ENCODE assay signal across 11 cellular contexts in the genomic region with DNA sequence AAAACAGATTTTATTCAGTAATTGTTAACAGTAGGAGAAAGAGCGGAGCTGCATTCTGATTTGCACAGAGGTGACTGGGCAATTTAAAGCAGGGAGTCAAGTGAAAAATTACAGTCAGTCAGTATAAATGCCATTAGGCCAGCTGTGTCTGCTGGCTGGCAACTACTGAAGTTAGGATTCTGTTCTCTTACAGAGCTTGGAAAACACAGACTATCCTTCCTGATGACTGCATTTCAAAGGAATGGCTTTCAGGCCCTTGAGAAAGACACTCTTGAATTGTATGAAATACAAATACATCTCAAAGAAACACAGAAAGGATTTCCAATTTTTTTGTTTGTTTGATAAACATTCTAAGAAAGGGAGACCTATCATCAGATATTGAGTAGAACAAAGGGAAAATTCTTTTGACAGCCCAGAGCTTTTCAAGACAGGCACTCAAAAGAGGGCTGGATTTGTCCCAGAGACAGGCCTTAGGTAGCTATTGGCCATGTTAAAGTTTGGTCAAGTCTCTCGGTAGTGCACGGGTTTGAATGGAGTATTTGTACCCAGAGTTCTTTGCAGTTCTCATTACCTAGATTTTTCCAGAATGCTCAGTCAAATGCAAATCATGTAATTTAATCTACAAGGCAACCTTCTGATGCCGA.
DNase-seq lines count a peak whose midpoint lies in the region; ATAC-seq and TF ChIP-seq lines count a peak whose summit lies in the region.
"Had no signal": no experiment of that assay in that cellular context is flagged by ENCODE, and none has a peak within 500 bp of the region (broad histone marks: within the 10 kb centered on the region; RNA-seq: fewer than 3 reads in every experiment).

No MANE protein-coding gene starts in this region.

- H3K4me3 Mint-ChIP-seq in nephron progenitor cell, result no peak overlapping the region
- no peak overlapping the region for H3K4me3 Mint-ChIP-seq in activated T-cell treated with anti-CD3 and anti-CD28 coated beads, Interleukin-2, amount 50 U/mL, for 4 hours
- H3K4me3 Mint-ChIP-seq: activated T-helper 17 cell treated with anti-CD3 and anti-CD28 coated beads, Interleukin-2, amount 50 U/mL, for 72 hours; CD8-positive, alpha-beta memory T cell had no signal

- peaks cover 5% of the 10 kb centered on the region for H3K4me1 Mint-ChIP-seq in nephron progenitor cell
- H3K4me1 Mint-ChIP-seq in activated T-cell treated with anti-CD3 and anti-CD28 coated beads, Interleukin-2, amount 50 U/mL, for 4 hours (ENCODE audit: low read depth), result no peaks in the 10 kb centered on the region
- H3K4me1 Mint-ChIP-seq: activated T-helper 17 cell treated with anti-CD3 and anti-CD28 coated beads, Interleukin-2, amount 50 U/mL, for 72 hours had no signal

- H3K9me3 Mint-ChIP-seq in nephron progenitor cell, result peaks cover 3% of the 10 kb centered on the region
- no peaks in the 10 kb centered on the region for H3K9me3 Mint-ChIP-seq in activated T-cell treated with anti-CD3 and anti-CD28 coated beads, Interleukin-2, amount 50 U/mL, for 4 hours
- H3K9me3 Mint-ChIP-seq: activated T-helper 17 cell treated with anti-CD3 and anti-CD28 coated beads, Interleukin-2, amount 50 U/mL, for 72 hours had no signal

- no peaks in the 10 kb centered on the region for H3K36me3 Mint-ChIP-seq in nephron progenitor cell (ENCODE audit: low read depth)
- no peaks in the 10 kb centered on the region for H3K36me3 Mint-ChIP-seq in activated T-cell treated with anti-CD3 and anti-CD28 coated beads, Interleukin-2, amount 50 U/mL, for 4 hours (ENCODE audit: insufficient read depth)
- H3K36me3 Mint-ChIP-seq: CD8-positive, alpha-beta memory T cell had no signal

- ATAC-seq in activated T-cell treated with anti-CD3 and anti-CD28 coated beads, Interleukin-2, amount 50 U/mL, for 4 hours, result no peak
- ATAC-seq in omental fat pad (ENCODE audit: low FRiP score), result no peak
- ATAC-seq: activated T-helper 17 cell treated with anti-CD3 and anti-CD28 coated beads, Interleukin-2, amount 50 U/mL, for 72 hours had no signal

- TF ChIP-seq CTCF in nephron progenitor cell (IDR thresholded peaks at IDR 0.05), result no peak
- TF ChIP-seq CTCF in RWPE1 (conservative IDR thresholded peaks at IDR 0.05; ENCODE audit: low read depth), result no peak
- no peak for TF ChIP-seq CTCF in omental fat pad (IDR thresholded peaks at IDR 0.05)

- CTCF ChIA-PET in RWPE1 (lab: Yijun Ruan, JAX), result interaction anchor here (0.6 kb wide), 1 partner anchor 8 kb away, joined by 4 read pairs; no protein-coding TSS in a partner anchor

- H3K27me3 Mint-ChIP-seq in nephron progenitor cell (ENCODE audit: low read depth, poor library complexity), result no peaks in the 10 kb centered on the region
- peaks cover 2% of the 10 kb centered on the region for H3K27me3 Mint-ChIP-seq in activated T-cell treated with anti-CD3 and anti-CD28 coated beads, Interleukin-2, amount 50 U/mL, for 4 hours (ENCODE audit: low read depth)

- peak; percentile 62 for DNase-seq in AG20443 (ENCODE audit: low spot score)
- DNase-seq in M059J (ENCODE audit: low read depth), result peak; percentile 92
- DNase-seq in fibroblast of gingiva (ENCODE audit: low read depth), result peak; percentile 77
- DNase-seq in nephron progenitor cell, result no peak
- no peak for DNase-seq in RWPE1 (ENCODE audit: low spot score)
- DNase-seq in NCI-H1105 (lab: John Stamatoyannopoulos, UW), result no peak
- no peak for DNase-seq in activated T-cell treated with anti-CD3 and anti-CD28 coated beads, Interleukin-2, amount 50 U/mL, for 4 hours
- no peak for DNase-seq in omental fat pad (ENCODE audit: low spot score)
- DNase-seq: CD8-positive, alpha-beta memory T cell; NCI-H524 treated with DMSO at 0.1 percent for 48 hours had no signal

- POLR2A ChIA-PET in RWPE1 (lab: Yijun Ruan, JAX; ENCODE audit: low non-redundant PET), result no interaction called here

- peak overlapping the region; percentile 65 for H3K27ac Mint-ChIP-seq in nephron progenitor cell
- H3K27ac Mint-ChIP-seq: activated T-helper 17 cell treated with anti-CD3 and anti-CD28 coated beads, Interleukin-2, amount 50 U/mL, for 72 hours; CD8-positive, alpha-beta memory T cell had no signal

- no peak overlapping the region for H3K27ac ChIP-seq in RWPE1

Comparison
In these comparisons a context has a peak if more than half of its experiments do, and no peak if none do; other contexts are left out.
1. DNase-seq: peak in AG20443 (single experiment), M059J (single experiment) and fibroblast of gingiva (single experiment); none in nephron progenitor cell (single experiment), RWPE1 (single experiment), NCI-H1105 (single experiment), activated T-cell treated with anti-CD3 and anti-CD28 coated beads, Interleukin-2, amount 50 U/mL, for 4 hours (single experiment) and omental fat pad (single experiment).